ENCODE assay signal across 15 cellular contexts in genomic region chr1:22708777-22709176, GRCh38. TPM values are rescaled to one million over a fixed set of nuclear protein-coding genes. Genes with fewer than 3 reads are reported as not detected.
"Had no signal": no experiment of that assay in that cellular context is flagged by ENCODE, and none has a peak within 500 bp of the region (broad histone marks: within the 10 kb centered on the region; RNA-seq: fewer than 3 reads in every experiment).

No MANE protein-coding gene starts in this region.

- H3K36me3 Mint-ChIP-seq: immature natural killer cell, WTC11 had no signal

- H3K27ac Mint-ChIP-seq: activated T-helper 1 cell treated with anti-CD3 and anti-CD28 coated beads, Interleukin-12 subunit alpha, Interleukin-12 subunit beta, Interleukin-2, Interleukin-4 antibody, amounts not matched to agents 30 ng/mL and 10 ng/mL and 1 ng/mL, durations not matched to agents 14 hours and 24 hours and 36 hours; WTC11 had no signal

- H3K9me3 Mint-ChIP-seq: activated T-helper 1 cell treated with anti-CD3 and anti-CD28 coated beads, Interleukin-12 subunit alpha, Interleukin-12 subunit beta, Interleukin-2, Interleukin-4 antibody, amounts not matched to agents 30 ng/mL and 10 ng/mL and 1 ng/mL, durations not matched to agents 14 hours and 24 hours and 36 hours; immature natural killer cell; WTC11 had no signal

- H3K27ac ChIP-seq: esophagus squamous epithelium, neutrophil, tibial artery, vagina had no signal

- H3K27me3 ChIP-seq: vagina had no signal

- DNase-seq: activated CD4-positive, alpha-beta T cell treated with anti-CD3 and anti-CD28 coated beads for 48 hours; activated naive CD4-positive, alpha-beta T cell; aorta; esophagus squamous epithelium; immature natural killer cell; small intestine; tibial artery had no signal

- H3K36me3 ChIP-seq: esophagus squamous epithelium, neutrophil, tibial artery, vagina had no signal

- H3K4me3 ChIP-seq: esophagus squamous epithelium, lung, mucosa of descending colon, tibial artery, vagina had no signal

- H3K4me3 Mint-ChIP-seq: activated T-helper 1 cell treated with anti-CD3 and anti-CD28 coated beads, Interleukin-12 subunit alpha, Interleukin-12 subunit beta, Interleukin-2, Interleukin-4 antibody, amounts not matched to agents 30 ng/mL and 10 ng/mL and 1 ng/mL, durations not matched to agents 14 hours and 24 hours and 36 hours had no signal

- H3K9me3 ChIP-seq: esophagus squamous epithelium, mucosa of descending colon, neutrophil, tibial artery, vagina had no signal

- ATAC-seq: mucosa of descending colon, right cardiac atrium had no signal

RNA-seq across cellular contexts. Expression of gene EPHB2, which starts 1.9 kb away (rescaled TPM):
- total RNA-seq: activated T-helper 1 cell treated with anti-CD3 and anti-CD28 coated beads, Interleukin-12 subunit alpha, Interleukin-12 subunit beta, Interleukin-2, Interleukin-4 antibody, amounts not matched to agents 30 ng/mL and 10 ng/mL and 1 ng/mL, durations not matched to agents 14 hours and 24 hours and 36 hours had no signal
- polyA plus RNA-seq: immature natural killer cell had no signal

RNA-seq across cellular contexts. Expression of gene C1QB, which starts 55.7 kb away (rescaled TPM):
- total RNA-seq: activated T-helper 1 cell treated with anti-CD3 and anti-CD28 coated beads, Interleukin-12 subunit alpha, Interleukin-12 subunit beta, Interleukin-2, Interleukin-4 antibody, amounts not matched to agents 30 ng/mL and 10 ng/mL and 1 ng/mL, durations not matched to agents 14 hours and 24 hours and 36 hours; bronchial epithelial cell had no signal
- polyA plus RNA-seq: immature natural killer cell had no signal
